In the genomic region with DNA sequence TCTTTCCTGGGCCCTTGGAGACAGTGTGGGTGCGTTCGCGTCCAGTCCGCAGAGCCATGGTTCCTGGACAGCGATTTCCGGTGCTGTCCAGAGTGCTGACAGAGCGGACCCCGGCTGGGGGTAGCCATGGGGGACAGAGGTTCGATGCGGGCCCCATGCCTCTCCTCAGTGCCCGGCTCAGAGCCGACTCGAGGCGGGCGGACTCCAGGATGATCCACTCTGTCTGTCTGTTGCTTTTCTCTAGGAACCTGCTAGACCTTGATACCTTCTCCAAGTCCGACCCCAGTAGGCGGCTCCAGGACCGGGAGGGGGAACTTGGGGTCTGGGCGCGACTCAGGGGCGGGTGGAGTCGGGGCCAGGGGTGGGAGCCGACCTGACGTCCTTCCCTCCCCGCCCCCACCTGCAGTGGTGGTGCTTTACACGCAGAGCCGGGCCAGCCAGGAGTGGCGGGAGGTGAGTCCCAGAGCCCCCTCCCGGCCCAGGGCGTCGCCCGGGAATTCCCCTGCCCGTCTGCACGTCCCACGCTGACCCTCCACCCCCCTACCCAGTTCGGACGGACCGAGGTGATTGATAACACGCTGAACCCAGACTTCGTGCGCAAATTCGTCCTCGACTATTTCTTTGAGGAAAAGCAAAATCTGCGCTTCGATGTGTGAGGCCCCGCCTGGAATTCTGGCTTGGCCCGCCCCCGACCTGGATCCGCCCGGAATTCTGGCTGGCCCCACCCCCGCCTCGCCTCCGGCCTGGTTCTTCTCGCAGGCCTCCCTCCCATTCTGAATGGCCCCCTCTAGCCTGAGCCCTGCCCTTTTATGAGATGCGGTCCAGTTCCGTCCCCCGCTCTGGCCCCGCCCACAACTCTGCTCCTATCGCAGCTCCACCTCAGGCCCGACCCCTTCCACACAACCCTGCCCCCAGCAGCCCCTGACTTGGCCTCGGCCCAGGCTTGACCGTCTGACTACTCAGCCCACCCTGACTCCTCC, we compare ENCODE assay signal across 9 cellular contexts. TPM values are rescaled to one million over a fixed set of nuclear protein-coding genes. Genes with fewer than 3 reads are reported as not detected.
DNase-seq lines count a peak whose midpoint lies in the region; ATAC-seq, FAIRE-seq and TF ChIP-seq lines count a peak whose summit lies in the region.
"Had no signal": no experiment of that assay in that cellular context is flagged by ENCODE, and none has a peak within 500 bp of the region (broad histone marks: within the 10 kb centered on the region; RNA-seq: fewer than 3 reads in every experiment).

No MANE protein-coding gene starts in this region.

- dilution Hi-C loops in IMR-90 (cut with HindIII; ENCODE audit: low sequenced_read_pairs, unreplicated experiment), result no loop called here

- peak overlapping the region; percentile 75 for H3K4me2 ChIP-seq in IMR-90 (ENCODE audit: low read depth, low read length)

- no peaks in the 10 kb centered on the region; the same call in 1 of the 2 replicates for H3K27me3 ChIP-seq in Caco-2 (replicated peaks; ENCODE audit: control insufficient read depth, insufficient read depth, low read length)
- peaks cover 14% of the 10 kb centered on the region for H3K27me3 ChIP-seq in IMR-90 (ENCODE audit: control insufficient read depth, insufficient read depth, low read length)
- peaks cover 16% of the 10 kb centered on the region for H3K27me3 ChIP-seq in iPS-18a (ENCODE audit: control insufficient read depth, insufficient read depth, low read length)
- H3K27me3 ChIP-seq in small intestine (ENCODE audit: control insufficient read depth in 2 of 2, insufficient read depth in 2 of 2, low read length in 2 of 2), result no peaks in the 10 kb centered on the region

- H3K36me3 Mint-ChIP-seq in Caco-2 (ENCODE audit: insufficient read depth, unreplicated experiment), result no peaks in the 10 kb centered on the region

- H3K9me3 ChIP-seq in Caco-2 (no peaks in the 10 kb centered on the region), IMR-90 (ENCODE audit: control insufficient read depth, insufficient read depth, low read length) (no peaks in the 10 kb centered on the region), iPS-18a (ENCODE audit: control insufficient read depth, low read depth, low read length) (no peaks in the 10 kb centered on the region), small intestine (ENCODE audit: control insufficient read depth, low read depth) (no peaks in the 10 kb centered on the region)

- H3K4me3 ChIP-seq in Caco-2 (ENCODE audit: low read depth, low read length), result peak overlapping the region; percentile 53
- no peak overlapping the region for H3K4me3 ChIP-seq in IMR-90 (ENCODE audit: insufficient read depth, low read depth, low read length)
- H3K4me3 ChIP-seq in astrocyte of the spinal cord (ENCODE audit: low read depth, low read length), result peak overlapping the region; percentile 15
- peak overlapping the region; percentile 61 for H3K4me3 ChIP-seq in iPS-18a (ENCODE audit: low read length)
- peak overlapping the region in 1 of 2 donors; percentile 19 for H3K4me3 ChIP-seq in small intestine (ENCODE audit: low read depth in 1 of 2, low read length in 2 of 2)

- H4K8ac ChIP-seq in IMR-90 (ENCODE audit: low read depth in 2 of 2, low read length in 2 of 2), result no peak overlapping the region

- BruUV-seq in Caco-2 (replicated peaks; lab: Mats Ljungman, UMichigan) (no TSS peak), IMR-90 (replicated peaks; lab: Mats Ljungman, UMichigan) (no TSS peak)

- TF ChIP-seq RAD21 in IMR-90 (IDR thresholded peaks at IDR 0.05; ENCODE audit: low read length), result no peak

- H4K20me1 ChIP-seq in IMR-90 (ENCODE audit: insufficient read depth, low read length), result no peaks in the 10 kb centered on the region

- POLR2A ChIA-PET in Caco-2 (lab: Charles Lee) (no interaction called here), IMR-90 (lab: Charles Lee; ENCODE audit: unreplicated experiment) (no interaction called here)

- WGBS in IMR-90 (ENCODE audit: extremely low coverage in 2 of 2, insufficient read length in 1 of 2), 2 experiments, result 0% methylated on average over 8 of the region's 62 CpGs; no CpG with 5 or more reads in 1 of the 2 experiments
- WGBS in small intestine, 3 donors, result 2% methylated on average over 61 to 62 of the region's 62 CpGs

- no peak overlapping the region for H2BK5ac ChIP-seq in IMR-90 (ENCODE audit: low read depth, low read length, poor library complexity, severe bottlenecking)

- H3K4ac ChIP-seq in IMR-90 (ENCODE audit: low read depth, low read length), result no peak overlapping the region

- H2AK5ac ChIP-seq in IMR-90 (ENCODE audit: low read depth, low read length), result no peak overlapping the region

- H3K18ac ChIP-seq in IMR-90 (ENCODE audit: low read depth, low read length), result no peak overlapping the region

- 0 out of 2 replicates have a peak, but pooled peaks cover 5% of the 10 kb centered on the region for H3K4me1 ChIP-seq in Caco-2
- no peaks in the 10 kb centered on the region for H3K4me1 ChIP-seq in IMR-90 (ENCODE audit: control insufficient read depth, insufficient read depth, low read length)
- H3K4me1 ChIP-seq in iPS-18a (ENCODE audit: control insufficient read depth, low read depth, low read length), result no peaks in the 10 kb centered on the region
- H3K4me1 ChIP-seq in small intestine (ENCODE audit: control insufficient read depth in 2 of 2, insufficient read depth in 1 of 2, low read depth in 1 of 2, low read length in 1 of 2), result peaks cover 3 to 13% of the 10 kb centered on the region in 2 donors

- H3K4me3 Mint-ChIP-seq in Caco-2 (ENCODE audit: unreplicated experiment), result peak overlapping the region; percentile 78

- no peak overlapping the region for H3K56ac ChIP-seq in IMR-90 (ENCODE audit: extremely low read depth, insufficient read depth, low read length)

- no peak overlapping the region for H3K27ac Mint-ChIP-seq in Caco-2 (ENCODE audit: unreplicated experiment)

- no peak overlapping the region for H2BK20ac ChIP-seq in IMR-90 (ENCODE audit: low read depth, low read length)

- H3K36me3 ChIP-seq in Caco-2 (ENCODE audit: control insufficient read depth, insufficient read depth, low read length) (no peaks in the 10 kb centered on the region), IMR-90 (ENCODE audit: control insufficient read depth, insufficient read depth, low read length) (peaks cover 16% of the 10 kb centered on the region), iPS-18a (ENCODE audit: control insufficient read depth, low read depth, low read length) (no peaks in the 10 kb centered on the region), small intestine (ENCODE audit: control insufficient read depth in 2 of 2, insufficient read depth in 2 of 2, low read length in 2 of 2) (peaks cover 3 to 5% of the 10 kb centered on the region in 2 donors)

- no peaks in the 10 kb centered on the region for H3K79me1 ChIP-seq in IMR-90 (ENCODE audit: low read depth in 1 of 2, low read length in 2 of 2)

- H3K9ac ChIP-seq in IMR-90 (ENCODE audit: low read depth, low read length) (no peak overlapping the region), iPS-18a (ENCODE audit: low read length) (no peak overlapping the region)

- no peak for TF ChIP-seq POLR2A in IMR-90 (IDR thresholded peaks at IDR 0.05; ENCODE audit: low read depth, low read length)

- H3K27me3 Mint-ChIP-seq in Caco-2 (ENCODE audit: insufficient read depth, unreplicated experiment), result peaks cover 15% of the 10 kb centered on the region

- FAIRE-seq in small intestine (lab: Jason Lieb, UNC), result no peak

- peak overlapping the region; percentile 63 for H2AK9ac ChIP-seq in IMR-90 (replicated peaks; ENCODE audit: low read depth, low read length, poor library complexity)

- H3K27ac ChIP-seq in IMR-90 (ENCODE audit: insufficient read depth, low read length) (no peak overlapping the region), iPS-18a (ENCODE audit: low read length) (no peak overlapping the region), small intestine (ENCODE audit: low read depth in 1 of 2, low read length in 1 of 2) (no peak overlapping the region)

- H3K23ac ChIP-seq in IMR-90 (ENCODE audit: low read depth, low read length), result no peak overlapping the region

- CTCF ChIA-PET in Caco-2 (lab: Charles Lee) (no interaction called here), IMR-90 (lab: Yijun Ruan, JAX) (interaction anchor here (0.6 kb wide), 1 partner anchor 373 kb away, joined by 3 read pairs; no protein-coding TSS in a partner anchor)

- H3K4me1 Mint-ChIP-seq in Caco-2 (ENCODE audit: low read depth, unreplicated experiment), result no peaks in the 10 kb centered on the region

- H3K14ac ChIP-seq in IMR-90 (replicated peaks; ENCODE audit: low read depth, low read length), result no peak overlapping the region

- no peaks in the 10 kb centered on the region for H3K9me3 Mint-ChIP-seq in Caco-2 (ENCODE audit: unreplicated experiment)

- no peak overlapping the region for H4K91ac ChIP-seq in IMR-90 (ENCODE audit: insufficient read depth, low read depth, low read length)

- TF ChIP-seq CTCF in Caco-2 (IDR thresholded peaks at IDR 0.05; ENCODE audit: insufficient read depth in 1 of 2, low read depth in 1 of 2, low read length in 1 of 2, severe bottlenecking in 1 of 2, unreplicated experiment in 1 of 2), result no peak
- no peak for TF ChIP-seq CTCF in IMR-90 (conservative IDR thresholded peaks at IDR 0.05; ENCODE audit: low read depth, low read length)
- TF ChIP-seq CTCF in astrocyte of the spinal cord (IDR thresholded peaks at IDR 0.05; ENCODE audit: low read depth, low read length), result no peak

- peak; percentile 69 to 77 for DNase-seq in Caco-2
- DNase-seq in IMR-90, result peak; percentile 15
- no peak for DNase-seq in astrocyte of the spinal cord (ENCODE audit: low read depth, low spot score)
- DNase-seq in small intestine, result peak; percentile 18
- DNase-seq in activated gamma-delta T cell treated with Interleukin-2 at 50 U/mL for 16 hours, result no peak
- DNase-seq in GF-D8 (lab: John Stamatoyannopoulos, UW), result no peak

- in situ Hi-C loops in IMR-90 (cut with MboI; ENCODE audit: low sequenced_read_pairs) (no loop called here), astrocyte of the spinal cord (cut with HindIII; ENCODE audit: low sequenced_read_pairs) (no loop called here)

- H3K9me1 ChIP-seq in IMR-90 (ENCODE audit: insufficient read depth, low read length), result no peaks in the 10 kb centered on the region

- peak overlapping the region; percentile 81 for H2AFZ ChIP-seq in IMR-90 (replicated peaks; ENCODE audit: low read length, poor library complexity)

- ATAC-seq in IMR-90 (ENCODE audit: low read depth) (peak; percentile 81), HG03469 (IDR thresholded peaks at IDR 0.05; ENCODE audit: unreplicated experiment) (no peak)

- H4K5ac ChIP-seq in IMR-90 (ENCODE audit: low read depth, low read length), result no peak overlapping the region

- no peak overlapping the region for H2BK15ac ChIP-seq in IMR-90 (ENCODE audit: low read depth, low read length)

- intact Hi-C loops in Caco-2 (cut with micrococcal nuclease; ENCODE audit: unreplicated experiment) (loop anchor here (10.0 kb wide), 1 partner anchor 200 kb away; no protein-coding TSS in a partner anchor), IMR-90 (cut with micrococcal nuclease) (no loop called here)

- H2BK120ac ChIP-seq in IMR-90 (ENCODE audit: low read depth, low read length), result no peak overlapping the region

RNA-seq across cellular contexts. Expression of a gene that starts 1.0 kb away (rescaled TPM):
- total RNA-seq in Caco-2 (2022) (not detected in 2 replicates), IMR-90 (2012; rRNA removed) (not detected in 2 replicates)
- polyA plus RNA-seq in IMR-90 (2012; rRNA removed) (not detected in 2 replicates), small intestine (under 1 TPM in 1 of 3 donors, not detected in 2; 0.92 TPM)
- polyA plus RNA-seq in IMR-90 (2012; cell fraction: cytosol; rRNA removed), result 0.04 TPM in 1 of 2 replicates, not detected in the other
- 0.05 and 0.12 TPM in 2 replicates for polyA plus RNA-seq in IMR-90 (2012; cell fraction: nucleus; rRNA removed; ENCODE audit: low replicate concordance)
- total RNA-seq: mononuclear cell had no signal

RNA-seq across cellular contexts. Expression of a gene that starts 26.9 kb away (rescaled TPM):
- total RNA-seq in Caco-2 (2022), result 24.7 and 26.0 TPM in 2 replicates
- 15.6 and 16.4 TPM in 2 replicates for total RNA-seq in IMR-90 (2012; rRNA removed)
- 13.6 and 15.1 TPM in 2 replicates for polyA plus RNA-seq in IMR-90 (2012; rRNA removed)
- polyA plus RNA-seq in IMR-90 (2012; cell fraction: cytosol; rRNA removed), result 7.4 and 8.8 TPM in 2 replicates
- polyA plus RNA-seq in IMR-90 (2012; cell fraction: nucleus; rRNA removed; ENCODE audit: low replicate concordance), result 24.9 and 42.4 TPM in 2 replicates
- polyA plus RNA-seq in small intestine, result 1 to 10 TPM; 5.1 to 8.2 (median 7.0) TPM

RNA-seq across cellular contexts. Expression of a gene that starts 45.1 kb away (rescaled TPM):
- total RNA-seq in Caco-2 (2022), result 24.1 and 25.3 TPM in 2 replicates
- total RNA-seq in IMR-90 (2012; rRNA removed), result 14.9 and 15.8 TPM in 2 replicates
- 25.6 and 28.2 TPM in 2 replicates for polyA plus RNA-seq in IMR-90 (2012; rRNA removed)
- polyA plus RNA-seq in IMR-90 (2012; cell fraction: cytosol; rRNA removed), result 24.6 and 29.1 TPM in 2 replicates
- 30.2 and 34.3 TPM in 2 replicates for polyA plus RNA-seq in IMR-90 (2012; cell fraction: nucleus; rRNA removed; ENCODE audit: low replicate concordance)
- 10 to 100 TPM; 25.4 to 51.0 (median 35.1) TPM for polyA plus RNA-seq in small intestine

RNA-seq across cellular contexts. Expression of a gene that starts 55.3 kb away (rescaled TPM):
- total RNA-seq in Caco-2 (2022) (30.1 and 34.7 TPM in 2 replicates), IMR-90 (2012; rRNA removed) (38.3 and 41.4 TPM in 2 replicates)
- polyA plus RNA-seq in IMR-90 (2012; rRNA removed) (22.3 and 22.7 TPM in 2 replicates), small intestine (10 to 100 TPM; 22.0 to 47.0 (median 43.5) TPM)
- polyA plus RNA-seq in IMR-90 (2012; cell fraction: cytosol; rRNA removed), result 14.4 and 18.4 TPM in 2 replicates
- 28.4 and 32.4 TPM in 2 replicates for polyA plus RNA-seq in IMR-90 (2012; cell fraction: nucleus; rRNA removed; ENCODE audit: low replicate concordance)

Comparison
In these comparisons a context has a peak if more than half of its experiments do, and no peak if none do; other contexts are left out.
1. DNase-seq: peak in Caco-2 (2 of 2), IMR-90 (single experiment) and small intestine (single experiment); none in astrocyte of the spinal cord (single experiment), activated gamma-delta T cell treated with Interleukin-2 at 50 U/mL for 16 hours (single experiment) and GF-D8 (single experiment).